ENCODE assay signal across 1 cellular context in genomic region chr16:21300309-21301167, GRCh38.
A peak's percentile ranks its signal among the peaks of the same experiment; 100 is the strongest.
TF ChIP-seq lines count a peak whose summit lies in the region.

No MANE protein-coding gene starts in this region.

TF ChIP-seq in HEK293, 187 proteins besides CTCF, POLR2A, EP300 and RAD21 (continued from another document):
- TF ChIP-seq PRDM10 (tag by site-specific recombination; IDR thresholded peaks at IDR 0.05): peak; percentile 92
- peak; percentile 78 for TF ChIP-seq ZNF558 (tag by site-specific recombination; IDR thresholded peaks at IDR 0.05)
- TF ChIP-seq ZNF660 (tag by site-specific recombination; IDR thresholded peaks at IDR 0.05): peak; percentile 93
- TF ChIP-seq ATF2 (tag by site-specific recombination; IDR thresholded peaks at IDR 0.05; ENCODE audit: low read depth): peak; percentile 63
- TF ChIP-seq PRDM2 (tag by site-specific recombination; IDR thresholded peaks at IDR 0.05; ENCODE audit: borderline replicate concordance): no peak
- TF ChIP-seq ZNF610 (tag by site-specific recombination; IDR thresholded peaks at IDR 0.05; ENCODE audit: borderline replicate concordance): peak; percentile 15; the same call in 1 of the 2 replicates
- no peak for TF ChIP-seq ZNF555 (tag by site-specific recombination; conservative IDR thresholded peaks at IDR 0.05)
- no peak for TF ChIP-seq ZNF174 (tag by site-specific recombination; IDR thresholded peaks at IDR 0.05)
- no peak for TF ChIP-seq ZNF155 (tag by site-specific recombination; IDR thresholded peaks at IDR 0.05)
- peak; percentile 86 for TF ChIP-seq ZNF324 (tag by site-specific recombination; IDR thresholded peaks at IDR 0.05)
- TF ChIP-seq ZFP69B (tag by site-specific recombination; IDR thresholded peaks at IDR 0.05): peak; percentile 91
- TF ChIP-seq ZNF114 (tag by site-specific recombination; IDR thresholded peaks at IDR 0.05): no peak
- TF ChIP-seq ZBTB21 (tag by site-specific recombination; IDR thresholded peaks at IDR 0.05): peak; percentile 82; the same call in 1 of the 2 replicates
- TF ChIP-seq GLIS1 (tag by site-specific recombination; IDR thresholded peaks at IDR 0.05): no peak; the same call in 1 of the 2 replicates
- TF ChIP-seq ZEB2 (tag by site-specific recombination; IDR thresholded peaks at IDR 0.05): peak; percentile 91
- TF ChIP-seq SCRT1 (tag by site-specific recombination; IDR thresholded peaks at IDR 0.05; ENCODE audit: borderline replicate concordance): no peak
- TF ChIP-seq ZNF24 (tag by site-specific recombination; IDR thresholded peaks at IDR 0.05): peak; percentile 81; the same call in 1 of the 2 replicates
- peak; percentile 78; the same call in 1 of the 2 replicates for TF ChIP-seq ZNF843 (tag by site-specific recombination; IDR thresholded peaks at IDR 0.05)
- no peak for TF ChIP-seq ELK4 (IDR thresholded peaks at IDR 0.05; ENCODE audit: borderline replicate concordance, low read depth, low read length)
- peak; percentile 47 for TF ChIP-seq PATZ1 (tag by site-specific recombination; IDR thresholded peaks at IDR 0.05)
- TF ChIP-seq REST (tag by site-specific recombination; IDR thresholded peaks at IDR 0.05): 0 out of 2 replicates have a peak, but pooled peaks have one; percentile 23
- TF ChIP-seq PRDM6 (tag by site-specific recombination; IDR thresholded peaks at IDR 0.05): peak; percentile 86
